ENCODE assay signal across 19 cellular contexts in genomic region chr2:120691410-120691809, GRCh38. TPM values are rescaled to one million over a fixed set of nuclear protein-coding genes. Genes with fewer than 3 reads are reported as not detected.
DNase-seq lines count a peak whose midpoint lies in the region; ATAC-seq, FAIRE-seq and TF ChIP-seq lines count a peak whose summit lies in the region.
"Had no signal": no experiment of that assay in that cellular context is flagged by ENCODE, and none has a peak within 500 bp of the region (broad histone marks: within the 10 kb centered on the region; RNA-seq: fewer than 3 reads in every experiment).

No MANE protein-coding gene starts in this region.

- TF ChIP-seq EP300 in GM12878 (IDR thresholded peaks at IDR 0.05; ENCODE audit: borderline replicate concordance in 1 of 2, control insufficient read depth in 1 of 2, low read depth in 2 of 2, low read length in 2 of 2), result no peak

- intact Hi-C loops in GM12878 (cut with micrococcal nuclease; ENCODE audit: unreplicated experiment) (no loop called here), adrenal gland (cut with DNase I) (no loop called here)

- H3K9ac ChIP-seq in GM12878 (ENCODE audit: control insufficient read depth, insufficient read depth, low read length), result no peak overlapping the region
- H3K9ac ChIP-seq: GM23248 had no signal

- H3K4me3 ChIP-seq in GM12878, result no peak overlapping the region
- H3K4me3 ChIP-seq in adrenal gland, result no peak overlapping the region
- H3K4me3 ChIP-seq: GM23248, PC-9 had no signal

- no peak overlapping the region for H2AFZ ChIP-seq in GM12878 (ENCODE audit: control insufficient read depth, low read depth, low read length)
- H2AFZ ChIP-seq: GM23248, PC-9 had no signal

- FAIRE-seq in GM12878 (lab: Jason Lieb, UNC), result no peak
- FAIRE-seq: D721Med, GM12892 had no signal

- H3K9me3 ChIP-seq in GM12878 (replicated peaks; ENCODE audit: control insufficient read depth, insufficient read depth, low read length), result no peaks in the 10 kb centered on the region
- no peaks in the 10 kb centered on the region for H3K9me3 ChIP-seq in adrenal gland (replicated peaks in 1 of 3)
- H3K9me3 ChIP-seq: BE2C had no signal

- H3K27ac ChIP-seq in GM12878 (ENCODE audit: control insufficient read depth, insufficient read depth) (no peak overlapping the region), adrenal gland (no peak overlapping the region)
- H3K27ac ChIP-seq: GM23248, PC-9 had no signal

- TF ChIP-seq RAD21 in GM12878 (IDR thresholded peaks at IDR 0.05; ENCODE audit: insufficient read depth, low read depth, low read length), result no peak

- peaks cover 0 to 5% (median 0%) of the 10 kb centered on the region in 3 donors for H3K9me3 Mint-ChIP-seq in T-cell

- H3K4me1 ChIP-seq in GM12878 (ENCODE audit: control insufficient read depth, insufficient read depth, low read length), result no peaks in the 10 kb centered on the region
- no peaks in the 10 kb centered on the region for H3K4me1 ChIP-seq in adrenal gland (replicated peaks in 1 of 2)
- H3K4me1 ChIP-seq: BE2C had no signal

- H3K4me1 Mint-ChIP-seq in T-cell, result peaks cover 5 to 6% (median 6%) of the 10 kb centered on the region in 3 donors

- H3K27me3 Mint-ChIP-seq in T-cell, result peaks cover 35 to 46% of the 10 kb centered on the region in 2 donors

- TF ChIP-seq CTCF in GM12878 (IDR thresholded peaks at IDR 0.05 in 2 of 3, conservative IDR thresholded peaks at IDR 0.05 in 1 of 3; ENCODE audit: control insufficient read depth in 2 of 3, extremely low read depth in 1 of 3, insufficient read depth in 1 of 3, low read depth in 3 of 3, low read length in 3 of 3) (no peak), GM13976 (IDR thresholded peaks at IDR 0.05; ENCODE audit: borderline replicate concordance, control extremely low read depth, extremely low read depth, insufficient read depth, missing control alignments) (no peak), adrenal gland (IDR thresholded peaks at IDR 0.05) (no peak)

- H3K36me3 ChIP-seq in GM12878 (ENCODE audit: control insufficient read depth in 2 of 2, insufficient read depth in 2 of 2, low read length in 1 of 2) (no peaks in the 10 kb centered on the region), adrenal gland (replicated peaks in 1 of 2) (no peaks in the 10 kb centered on the region)
- H3K36me3 ChIP-seq: BE2C had no signal

- no peaks in the 10 kb centered on the region for H3K79me2 ChIP-seq in GM12878 (ENCODE audit: control insufficient read depth, insufficient read depth, low read length)

- H3K27ac Mint-ChIP-seq in T-cell, result no peak overlapping the region
- H3K27ac Mint-ChIP-seq: CD4-positive, alpha-beta memory T cell had no signal

- RAD21 ChIA-PET in GM12878 (lab: Charles Lee; ENCODE audit: unreplicated experiment), result no interaction called here

- no TSS peak for BruUV-seq in GM12878 (replicated peaks; lab: Mats Ljungman, UMichigan)

- DNase-seq in NCI-H2107 treated with DMSO at 0.1 percent for 48 hours (lab: John Stamatoyannopoulos, UW; ENCODE audit: unreplicated experiment) (peak; percentile 20), NCI-H2107 (lab: John Stamatoyannopoulos, UW) (no peak), NCI-H2171 treated with DMSO at 0.1 percent for 48 hours (lab: John Stamatoyannopoulos, UW) (peak; percentile 85), GM12878 (ENCODE audit: low read depth, low spot score) (no peak), GM13976 (ENCODE audit: low spot score) (no peak), T-cell (no peak), adrenal gland (no peak)
- no peak for DNase-seq in activated T-cell treated with anti-CD3 and anti-CD28 coated beads, Interleukin-2, amount 50 U/mL, for 1 hour
- DNase-seq: 8988T; BE2C; CD4-positive, alpha-beta memory T cell; GF-D8; GM23248; KG1; NCI-H345; NCI-H774; PC-9 had no signal

- CTCF ChIA-PET in GM12878 (lab: Yijun Ruan, JAX) (interaction anchor here (0.7 to 1.0 kb wide), 2 partner anchors 389 to 628 kb away, joined by 3 read pairs; no protein-coding TSS in a partner anchor), T-cell (lab: Charles Lee) (no interaction called here)

- POLR2A ChIA-PET in GM12878 (lab: Charles Lee) (no interaction called here), T-cell (lab: Charles Lee) (no interaction called here)

- H3K4me3 Mint-ChIP-seq in T-cell, result no peak overlapping the region
- H3K4me3 Mint-ChIP-seq: CD4-positive, alpha-beta memory T cell had no signal

- SMC1A ChIA-PET in GM12878 (lab: Charles Lee; ENCODE audit: uncharacterized antibody, unreplicated experiment), result no interaction called here

- H3K27me3 ChIP-seq in GM12878 (replicated peaks in 1 of 2; ENCODE audit: control insufficient read depth in 2 of 2, insufficient read depth in 2 of 2, low read length in 1 of 2) (peaks cover 4% of the 10 kb centered on the region in 2 experiments; a peak in 2 of 4 replicates), adrenal gland (peaks cover 12% of the 10 kb centered on the region)
- H3K27me3 ChIP-seq: BE2C had no signal

- in situ Hi-C loops in GM12878 (cut with MboI) (loop anchor here (25.0 kb wide), 1 partner anchor 479 kb away; the partner anchor contains the start of gene TMEM185B), GM13976 (cut with MboI; ENCODE audit: low sequenced_read_pairs, unreplicated experiment) (loop anchor here (10.0 kb wide), 1 partner anchor 383 kb away; no protein-coding TSS in a partner anchor)

- no peaks in the 10 kb centered on the region for H3K36me3 Mint-ChIP-seq in T-cell
- H3K36me3 Mint-ChIP-seq: CD4-positive, alpha-beta memory T cell had no signal

- no peak for TF ChIP-seq POLR2A in GM12878 (IDR thresholded peaks at IDR 0.05; ENCODE audit: low read depth, low read length)
- no peak for TF ChIP-seq POLR2A in adrenal gland (IDR thresholded peaks at IDR 0.05)

- WGBS in GM12878 (ENCODE audit: insufficient coverage, insufficient replicate concordance, low lambda C conversion rate, missing lambda C conversion rate), result 28% methylated on average over 4 of the region's 4 CpGs
- 83 to 94% (median 91%) methylated on average over 3 to 4 of the region's 4 CpGs for WGBS in adrenal gland, 4 donors

- H4K20me1 ChIP-seq in GM12878 (ENCODE audit: control insufficient read depth, insufficient read depth), result no peaks in the 10 kb centered on the region

- H3K4me2 ChIP-seq in GM12878 (ENCODE audit: control insufficient read depth, insufficient read depth), result no peak overlapping the region
- H3K4me2 ChIP-seq: PC-9 had no signal

- ATAC-seq in GM12878 (no peak), T-cell (replicated peaks in 1 of 4) (no peak)

TF ChIP-seq in GM12878, 131 proteins besides CTCF, POLR2A, EP300 and RAD21:
- TF ChIP-seq KDM1A (IDR thresholded peaks at IDR 0.05; ENCODE audit: borderline replicate concordance) (no peak), IKZF2 (IDR thresholded peaks at IDR 0.05) (no peak), YY1 (IDR thresholded peaks at IDR 0.05; ENCODE audit: low read depth, low read length) (peak; percentile 63; the same call in 1 of the 2 replicates), PKNOX1 (IDR thresholded peaks at IDR 0.05) (no peak), MEF2B (IDR thresholded peaks at IDR 0.05; ENCODE audit: partially characterized antibody, poor library complexity, severe bottlenecking) (no peak)

RNA-seq across cellular contexts. Expression of gene GLI2, which starts 44.3 kb away (rescaled TPM):
- total RNA-seq in GM12878 (2013; cell fraction: nucleolus; rRNA removed), result not detected in 2 replicates
- not detected in 2 replicates for total RNA-seq in GM12878 (2014; rRNA removed)
- not detected in 2 replicates for total RNA-seq in GM12878 (2014; rRNA removed; fragmentation: Illumina TruSeq; extraction: Trizol)
- total RNA-seq in GM12878 (2021), result 0.05 TPM in 1 of 2 replicates, not detected in the other
- not detected for polyA plus RNA-seq in GM12878 (2011; ENCODE audit: low read depth)
- polyA plus RNA-seq in GM12878 (2011; rRNA removed), result not detected in 2 replicates
- polyA plus RNA-seq in GM12878 (2011; cell fraction: cytosol; rRNA removed), result not detected in 2 replicates
- not detected in 2 replicates for polyA plus RNA-seq in GM12878 (2011; cell fraction: nucleus; rRNA removed)
- not detected in 2 replicates for polyA plus RNA-seq in GM12878 (2012)
- 0.05 TPM in 1 of 2 replicates, not detected in the other for polyA plus RNA-seq in GM12878 (2014; fragmentation: Illumina TruSeq; extraction: Trizol)
- polyA plus RNA-seq in GM12878 (2014; fragmentation: Nextera tagmentation; extraction: Ambion mirVana), result not detected
- 0.01 TPM in 1 of 2 replicates, not detected in the other for polyA plus RNA-seq in GM12878 (2014; rRNA removed)
- polyA plus RNA-seq in GM12878 (2016; fragmentation: Nextera tagmentation; extraction: Ambion mirVana), result not detected
- polyA minus RNA-seq in GM12878 (2011; rRNA and poly(A)+ RNA removed), result not detected in 2 replicates
- polyA minus RNA-seq in GM12878 (2011; cell fraction: cytosol; rRNA and poly(A)+ RNA removed), result not detected in 2 replicates
- not detected in 2 replicates for polyA minus RNA-seq in GM12878 (2011; cell fraction: nucleus; rRNA and poly(A)+ RNA removed)
- under 1 TPM in 1 of 5 donors, not detected in 4; 0.25 TPM for total RNA-seq in T-cell
- 1 to 10 TPM; 1.6 to 4.5 (median 2.7) TPM for total RNA-seq in adrenal gland
- 1 to 10 TPM in 2 of 3 donors, under 1 TPM in 1; 0.51 to 2.7 (median 1.7) TPM for polyA plus RNA-seq in adrenal gland
- total RNA-seq: CD4-positive, alpha-beta memory T cell had no signal
- polyA plus RNA-seq: CD4-positive, alpha-beta memory T cell had no signal

Comparison
In these comparisons a context has a peak if more than half of its experiments do, and no peak if none do; other contexts are left out.
1. DNase-seq: peak in NCI-H2107 treated with DMSO at 0.1 percent for 48 hours (single experiment) and NCI-H2171 treated with DMSO at 0.1 percent for 48 hours (single experiment); none in NCI-H2107 (single experiment), GM12878 (single experiment), GM13976 (single experiment), T-cell (0 of 34), activated T-cell treated with anti-CD3 and anti-CD28 coated beads, Interleukin-2, amount 50 U/mL, for 1 hour (single experiment) and adrenal gland (0 of 7).